19 cellular contexts compared by ENCODE assay signal in the genomic region with DNA sequence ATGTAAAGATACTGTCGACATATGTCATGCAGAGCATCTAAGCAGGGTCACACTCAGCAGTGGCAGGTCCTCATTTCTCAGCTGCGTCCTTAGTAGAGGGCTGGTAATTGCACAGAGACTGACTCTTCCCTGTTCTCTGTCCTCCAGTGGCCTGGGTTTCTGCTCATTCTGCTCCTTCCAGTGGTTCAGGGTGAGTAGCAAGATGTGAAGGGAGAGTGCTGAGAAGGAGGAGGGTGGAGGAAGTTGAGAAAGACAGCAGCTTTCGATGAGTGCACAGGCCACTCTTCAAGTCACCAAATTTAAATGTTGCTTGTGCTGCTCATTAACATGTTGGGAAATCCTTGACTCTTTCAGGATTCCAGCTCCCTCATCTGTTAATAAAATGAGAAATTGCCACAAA.
DNase-seq lines count a peak whose midpoint lies in the region; TF ChIP-seq lines count a peak whose summit lies in the region.
"Had no signal": no experiment of that assay in that cellular context is flagged by ENCODE, and none has a peak within 500 bp of the region (broad histone marks: within the 10 kb centered on the region; RNA-seq: fewer than 3 reads in every experiment).

No MANE protein-coding gene starts in this region.

- H3K4me1 ChIP-seq in GM23248 (ENCODE audit: insufficient read depth) (peaks cover 33% of the 10 kb centered on the region), left ventricle myocardium inferior (peaks cover 47% of the 10 kb centered on the region), trophoblast cell (ENCODE audit: control insufficient read depth in 1 of 2, insufficient read depth in 2 of 2, low read length in 2 of 2) (peaks cover 2 to 12% of the 10 kb centered on the region in 2 experiments)
- H3K4me1 ChIP-seq: testis had no signal

- no peak overlapping the region for H3K23ac ChIP-seq in trophoblast cell (ENCODE audit: low read length)

- H2AFZ ChIP-seq in GM23248 (peak overlapping the region; percentile 8; the same call in 1 of the 2 replicates), trophoblast cell (ENCODE audit: insufficient read depth, low read length, poor library complexity) (peak overlapping the region; percentile 45)
- H2AFZ ChIP-seq: hepatocyte had no signal

- H3K4ac ChIP-seq in trophoblast cell (ENCODE audit: low read depth, low read length): no peak overlapping the region

- no peak overlapping the region for H4K8ac ChIP-seq in trophoblast cell (ENCODE audit: low read depth, low read length)

- H3F3A ChIP-seq in GM23248 (ENCODE audit: insufficient read depth): peaks cover 14% of the 10 kb centered on the region

- peak overlapping the region; percentile 44; the same call in 1 of the 2 replicates for H3K9ac ChIP-seq in GM23248
- no peak overlapping the region for H3K9ac ChIP-seq in trophoblast cell (ENCODE audit: low read length)

- H4K91ac ChIP-seq in trophoblast cell (ENCODE audit: low read depth, low read length): peak overlapping the region; percentile 8

- H3K9me2 ChIP-seq in GM23248 (ENCODE audit: insufficient read depth): no peaks in the 10 kb centered on the region

- H4K20me1 ChIP-seq in GM23248 (ENCODE audit: insufficient read depth): no peaks in the 10 kb centered on the region

- in situ Hi-C loops in GM23248 (cut with MboI): no loop called here

- no peaks in the 10 kb centered on the region for H3K36me3 ChIP-seq in GM23248 (ENCODE audit: low read depth)
- H3K36me3 ChIP-seq in left ventricle myocardium inferior: no peaks in the 10 kb centered on the region
- no peaks in the 10 kb centered on the region for H3K36me3 ChIP-seq in trophoblast cell (ENCODE audit: control insufficient read depth in 1 of 2, insufficient read depth in 2 of 2, low read length in 2 of 2)
- H3K36me3 ChIP-seq: HAP-1 had no signal

- H3K14ac ChIP-seq in trophoblast cell (ENCODE audit: low read length): no peak overlapping the region

- no peak overlapping the region for H4K12ac ChIP-seq in trophoblast cell (ENCODE audit: low read depth, low read length)

- DNase-seq in GM23248: peak; percentile 76
- DNase-seq in amniotic epithelial cell (ENCODE audit: low read depth): peak; percentile 26
- no peak for DNase-seq in left ventricle myocardium inferior
- DNase-seq in trophoblast cell: no peak
- no peak for DNase-seq in putamen (ENCODE audit: low spot score)
- no peak for DNase-seq in NCI-H510A (lab: John Stamatoyannopoulos, UW)
- DNase-seq in activated CD4-positive, CD25-positive, alpha-beta regulatory T cell (lab: John Stamatoyannopoulos, UW): no peak
- DNase-seq: activated CD4-positive, alpha-beta T cell treated with anti-CD3 and anti-CD28 coated beads, Interleukin-2, amount 10 ng/mL, durations not matched to agents 7 days and 5 days; activated CD8-positive, alpha-beta memory T cell treated with anti-CD3 and anti-CD28 coated beads, Interleukin-2, amount 50 U/mL, for 48 hours; mammary epithelial cell; naive B cell; NCI-H1105; NCI-H2081; NCI-H446; NK-92 treated with Interleukin-12 subunit alpha and Interleukin-12 subunit beta, amount 100 ng/mL, for 24 hours; testis had no signal

- peaks cover 5% of the 10 kb centered on the region for H3K79me1 ChIP-seq in trophoblast cell (ENCODE audit: low read length)

- H3K4me2 ChIP-seq in GM23248 (ENCODE audit: unreplicated experiment) (peak overlapping the region; percentile 44), trophoblast cell (ENCODE audit: low read length) (no peak overlapping the region)
- H3K4me2 ChIP-seq: hepatocyte had no signal

- no peak for TF ChIP-seq CTCF in left ventricle myocardium inferior (IDR thresholded peaks at IDR 0.05; ENCODE audit: borderline replicate concordance)

- H2BK120ac ChIP-seq in trophoblast cell (ENCODE audit: insufficient read depth, low read length, poor library complexity): no peak overlapping the region

- no peak overlapping the region for H2AK5ac ChIP-seq in trophoblast cell (ENCODE audit: low read length)

- H3K4me3 ChIP-seq in GM23248: peak overlapping the region; percentile 35
- no peak overlapping the region for H3K4me3 ChIP-seq in left ventricle myocardium inferior
- no peak overlapping the region for H3K4me3 ChIP-seq in trophoblast cell (ENCODE audit: low read depth, low read length)
- H3K4me3 ChIP-seq: coronary artery, HAP-1, hepatocyte, testis had no signal

- H3K27ac ChIP-seq in GM23248 (peak overlapping the region; percentile 72), left ventricle myocardium inferior (replicated peaks) (peak overlapping the region; percentile 44), trophoblast cell (ENCODE audit: low read depth, low read length) (no peak overlapping the region)
- H3K27ac ChIP-seq: coronary artery, testis had no signal

- peaks cover 64% of the 10 kb centered on the region for H3K79me2 ChIP-seq in GM23248 (ENCODE audit: insufficient read depth)
- H3K79me2 ChIP-seq in trophoblast cell (ENCODE audit: control insufficient read depth, insufficient read depth, low read length, poor library complexity): no peaks in the 10 kb centered on the region

- H3K9me3 ChIP-seq in GM23248 (ENCODE audit: low read depth): no peaks in the 10 kb centered on the region
- no peaks in the 10 kb centered on the region for H3K9me3 ChIP-seq in left ventricle myocardium inferior (replicated peaks)
- H3K9me3 ChIP-seq in trophoblast cell (ENCODE audit: insufficient read depth, low read depth, low read length): no peaks in the 10 kb centered on the region
- H3K9me3 ChIP-seq: HAP-1, testis had no signal

- intact Hi-C loops in left ventricle myocardium inferior (cut with micrococcal nuclease): no loop called here

- no peaks in the 10 kb centered on the region for H3K27me3 ChIP-seq in GM23248 (replicated peaks; ENCODE audit: insufficient read depth)
- H3K27me3 ChIP-seq in left ventricle myocardium inferior (ENCODE audit: low read depth): no peaks in the 10 kb centered on the region
- H3K27me3 ChIP-seq in trophoblast cell (ENCODE audit: insufficient read depth, low read length): no peaks in the 10 kb centered on the region
- H3K27me3 ChIP-seq: hepatocyte, testis had no signal

- H2BK5ac ChIP-seq in trophoblast cell (ENCODE audit: low read depth, low read length, poor library complexity): no peak overlapping the region

- H2BK12ac ChIP-seq in trophoblast cell (ENCODE audit: low read length): peak overlapping the region; percentile 0

- no peak overlapping the region for H3K18ac ChIP-seq in trophoblast cell (ENCODE audit: low read length)

- 10 to 12% methylated on average over 3 of the region's 3 CpGs for WGBS in GM23248 (ENCODE audit: low coverage in 1 of 2, low lambda C conversion rate in 2 of 2, missing lambda C conversion rate in 2 of 2), 2 experiments
- WGBS in trophoblast cell (ENCODE audit: extremely low coverage, insufficient coverage, insufficient read length): no CpG with 5 or more reads among the region's 3 CpGs

Comparison
In these comparisons a context has a peak if more than half of its experiments do, and no peak if none do; other contexts are left out.
1. DNase-seq: peak in GM23248 (single experiment) and amniotic epithelial cell (single experiment); none in left ventricle myocardium inferior (single experiment), trophoblast cell (0 of 2), putamen (single experiment), NCI-H510A (single experiment) and activated CD4-positive, CD25-positive, alpha-beta regulatory T cell (0 of 4).